In genomic region chr3:116916836-116917235, GRCh38 we compare ENCODE assay signal across 30 cellular contexts.
"Had no signal": no experiment of that assay in that cellular context is flagged by ENCODE, and none has a peak within 500 bp of the region (broad histone marks: within the 10 kb centered on the region; RNA-seq: fewer than 3 reads in every experiment).

No MANE protein-coding gene starts in this region.

- H3K27me3 ChIP-seq: adrenal gland, ascending aorta, body of pancreas, brain microvascular endothelial cell, breast epithelium, cardiac muscle cell had no signal

- H3K4me1 ChIP-seq: adrenal gland, ascending aorta, body of pancreas, breast epithelium had no signal

- ATAC-seq: activated naive CD4-positive, alpha-beta T cell treated with anti-CD3 and anti-CD28 coated beads, Interleukin-2, amount 50 U/mL, for 72 hours; activated naive CD8-positive, alpha-beta T cell treated with anti-CD3 and anti-CD28 coated beads, Interleukin-2, amount 50 U/mL, for 24 hours; activated T-cell treated with anti-CD3 and anti-CD28 coated beads, Interleukin-2, amount 50 U/mL, for 4 hours; activated T-cell treated with anti-CD3 and anti-CD28 coated beads, Interleukin-2, amount 50 U/mL, for 72 hours; activated T-helper 17 cell treated with anti-CD3 and anti-CD28 coated beads, Interleukin-2, amount 50 U/mL, for 72 hours; body of pancreas had no signal

- DNase-seq: activated effector memory CD4-positive, alpha-beta T cell treated with anti-CD3 and anti-CD28 coated beads, Interleukin-2, amount 50 U/mL, for 16 hours; activated effector memory CD4-positive, alpha-beta T cell treated with Interleukin-2 at 50 U/mL for 16 hours; activated gamma-delta T cell; activated gamma-delta T cell treated with Interleukin-2 at 50 U/mL for 16 hours; activated naive CD4-positive, alpha-beta T cell; activated naive CD4-positive, alpha-beta T cell treated with anti-CD3 and anti-CD28 coated beads for 36 hours; activated naive CD4-positive, alpha-beta T cell treated with anti-CD3 and anti-CD28 coated beads, Interleukin-2, amount 10 ng/mL, durations not matched to agents 7 days and 5 days; activated naive CD4-positive, alpha-beta T cell treated with anti-CD3 and anti-CD28 coated beads, Interleukin-2, amount 50 U/mL, for 16 hours; activated naive CD4-positive, alpha-beta T cell treated with Interleukin-2 at 50 U/mL for 16 hours; activated naive CD8-positive, alpha-beta T cell treated with anti-CD3 and anti-CD28 coated beads for 36 hours; activated naive CD8-positive, alpha-beta T cell treated with anti-CD3 and anti-CD28 coated beads, Interleukin-2, amount 10 ng/mL, durations not matched to agents 7 days and 5 days; activated naive CD8-positive, alpha-beta T cell treated with anti-CD3 and anti-CD28 coated beads, Interleukin-2, amount 50 U/mL, for 24 hours; activated T-cell treated with anti-CD3 and anti-CD28 coated beads, Interleukin-2, amount 50 U/mL, for 4 hours; activated T-cell treated with anti-CD3 and anti-CD28 coated beads, Interleukin-2, amount 50 U/mL, for 48 hours; activated T-cell treated with anti-CD3 and anti-CD28 coated beads, Interleukin-2, amount 50 U/mL, for 72 hours; adrenal gland; amniotic stem cell; amygdala; anterior cingulate cortex; aorta; body of pancreas; brain microvascular endothelial cell; caudate nucleus; central memory CD4-positive, alpha-beta T cell; cerebellar nuclear complex had no signal

- H3K4me3 ChIP-seq: adrenal gland, ascending aorta, body of pancreas, breast epithelium, cardiac muscle cell had no signal

- H3K36me3 ChIP-seq: adrenal gland, ascending aorta, brain microvascular endothelial cell, breast epithelium, cardiac muscle cell had no signal

- H3K27ac ChIP-seq: adrenal gland, ascending aorta, body of pancreas, brain microvascular endothelial cell, breast epithelium, cardiac muscle cell had no signal

- H3K9me3 ChIP-seq: adrenal gland, ascending aorta, body of pancreas, breast epithelium had no signal
